12 cellular contexts compared by ENCODE assay signal in genomic region chr2:1729264-1729663, GRCh38. TPM values are rescaled to one million over a fixed set of nuclear protein-coding genes. Genes with fewer than 3 reads are reported as not detected.
DNase-seq lines count a peak whose midpoint lies in the region; ATAC-seq, FAIRE-seq and TF ChIP-seq lines count a peak whose summit lies in the region.
"Had no signal": no experiment of that assay in that cellular context is flagged by ENCODE, and none has a peak within 500 bp of the region (broad histone marks: within the 10 kb centered on the region; RNA-seq: fewer than 3 reads in every experiment).

No MANE protein-coding gene starts in this region.

- ATAC-seq in left lung = no peak
- ATAC-seq in GM21717 (IDR thresholded peaks at IDR 0.05; ENCODE audit: unreplicated experiment) = no peak

- H3K4me3 ChIP-seq in BLaER1 treated with 17β-estradiol and CSF1 and Interleukin-3, amounts not matched to agents 10 nM and 100 nM = peak overlapping the region in 2 of 10 experiments; percentile 3 to 4; a peak in 1 of 20 replicates
- H3K4me3 ChIP-seq in left lung (no peak overlapping the region), rectal smooth muscle tissue (ENCODE audit: low read length) (peak overlapping the region; percentile 13)
- H3K4me3 ChIP-seq: Peyer's patch had no signal

- no peak for FAIRE-seq in frontal cortex (lab: Jason Lieb, UNC)

- H3K9me3 ChIP-seq in BLaER1 treated with 17β-estradiol and CSF1 and Interleukin-3, amounts not matched to agents 10 nM and 100 nM (replicated peaks in 1 of 11) = peaks cover 6 to 19% (median 10%) of the 10 kb centered on the region in 11 experiments; a peak in 19 of 22 replicates
- H3K9me3 ChIP-seq in left lung = no peaks in the 10 kb centered on the region
- H3K9me3 ChIP-seq: Peyer's patch had no signal

- H3K9ac ChIP-seq in BLaER1 treated with 17β-estradiol and CSF1 and Interleukin-3, amounts not matched to agents 10 nM and 100 nM = peak overlapping the region; percentile 16 to 83 (median 65); a peak in 20 of 22 replicates
- no peak overlapping the region for H3K9ac ChIP-seq in rectal smooth muscle tissue (ENCODE audit: low read length)

- peaks cover 0 to 77% (median 43%) of the 10 kb centered on the region in 11 experiments; a peak in 18 of 22 replicates for H4K20me1 ChIP-seq in BLaER1 treated with 17β-estradiol and CSF1 and Interleukin-3, amounts not matched to agents 10 nM and 100 nM

- H3K36me3 ChIP-seq in BLaER1 treated with 17β-estradiol and CSF1 and Interleukin-3, amounts not matched to agents 10 nM and 100 nM = peaks cover 0 to 20% (median 17%) of the 10 kb centered on the region in 11 experiments; a peak in 18 of 22 replicates
- no peaks in the 10 kb centered on the region for H3K36me3 ChIP-seq in left lung
- H3K36me3 ChIP-seq in rectal smooth muscle tissue (ENCODE audit: control insufficient read depth, insufficient read depth, low read length) = no peaks in the 10 kb centered on the region
- H3K36me3 ChIP-seq: Peyer's patch had no signal

- no peaks in the 10 kb centered on the region for H3K27me3 ChIP-seq in BLaER1 treated with 17β-estradiol and CSF1 and Interleukin-3, amounts not matched to agents 10 nM and 100 nM
- H3K27me3 ChIP-seq in left lung (no peaks in the 10 kb centered on the region), rectal smooth muscle tissue (ENCODE audit: control insufficient read depth, insufficient read depth, low read length) (no peaks in the 10 kb centered on the region)
- H3K27me3 ChIP-seq: Peyer's patch had no signal

- intact Hi-C loops in left lung (cut with DNase I) = no loop called here
- intact Hi-C loops in posterior vena cava (cut with DNase I) = no loop called here

- peak overlapping the region; percentile 1 to 93 (median 84); a peak in 20 of 22 replicates for H3K27ac ChIP-seq in BLaER1 treated with 17β-estradiol and CSF1 and Interleukin-3, amounts not matched to agents 10 nM and 100 nM
- H3K27ac ChIP-seq in VCaP (peak overlapping the region; percentile 78), left lung (peak overlapping the region; percentile 7 to 67), rectal smooth muscle tissue (ENCODE audit: low read depth, low read length) (peak overlapping the region; percentile 93)

- DNase-seq in left lung (no peak), posterior vena cava (ENCODE audit: low spot score) (no peak), NCI-H2081 treated with DMSO at 0.1 percent for 48 hours (lab: John Stamatoyannopoulos, UW) (no peak), frontal cortex (ENCODE audit: low spot score in 2 of 2) (no peak)
- DNase-seq: activated effector memory CD4-positive, alpha-beta T cell treated with Interleukin-2 at 50 U/mL for 16 hours; NCI-H526; T1000 had no signal

- peaks cover 61 to 72% (median 70%) of the 10 kb centered on the region in 10 experiments for H3K4me1 ChIP-seq in BLaER1 treated with 17β-estradiol and CSF1 and Interleukin-3, amounts not matched to agents 10 nM and 100 nM
- H3K4me1 ChIP-seq in left lung = peaks cover 12 to 36% of the 10 kb centered on the region in 2 donors
- peaks cover 43% of the 10 kb centered on the region for H3K4me1 ChIP-seq in rectal smooth muscle tissue (ENCODE audit: control insufficient read depth, insufficient read depth, low read length)

- TF ChIP-seq CTCF in VCaP (conservative IDR thresholded peaks at IDR 0.05) (no peak), left lung (IDR thresholded peaks at IDR 0.05) (no peak)

- H3K4me2 ChIP-seq in BLaER1 treated with 17β-estradiol and CSF1 and Interleukin-3, amounts not matched to agents 10 nM and 100 nM = peak overlapping the region; percentile 85 to 95 (median 89)

RNA-seq across cellular contexts. Expression of gene PXDN, which starts 15.1 kb away (rescaled TPM):
- total RNA-seq in left lung (100 to 1,000 TPM in 1 of 2 donors, 10 to 100 TPM in 1; 44.8 to 116 TPM), posterior vena cava (10 to 100 TPM; 75.3 to 85.8 TPM), frontal cortex (21.6 TPM)

Comparison
In these comparisons a context has a peak if more than half of its experiments do, and no peak if none do; other contexts are left out.
1. H3K27ac ChIP-seq: peak in every context shown above with its lines; median percentile 93 in rectal smooth muscle tissue; 84 in BLaER1 treated with 17β-estradiol and CSF1 and Interleukin-3, amounts not matched to agents 10 nM and 100 nM; 78 in VCaP; 37 in left lung.